ENCODE assay signal across 20 cellular contexts in genomic region chr14:103868242-103868897, GRCh38. TPM values are rescaled to one million over a fixed set of nuclear protein-coding genes. Genes with fewer than 3 reads are reported as not detected.
DNase-seq lines count a peak whose midpoint lies in the region; ATAC-seq and TF ChIP-seq lines count a peak whose summit lies in the region.
"Had no signal": no experiment of that assay in that cellular context is flagged by ENCODE, and none has a peak within 500 bp of the region (broad histone marks: within the 10 kb centered on the region; RNA-seq: fewer than 3 reads in every experiment).

No MANE protein-coding gene starts in this region.

- no peaks in the 10 kb centered on the region for H3K36me3 ChIP-seq in SK-N-SH (replicated peaks in 1 of 2; ENCODE audit: control insufficient read depth in 1 of 2, insufficient read depth in 2 of 2, low read length in 1 of 2)
- no peaks in the 10 kb centered on the region for H3K36me3 ChIP-seq in suprapubic skin
- H3K36me3 ChIP-seq: left lung, transverse colon had no signal

- DNase-seq in SK-N-SH (peak; percentile 27), iPS-NIHi11 (ENCODE audit: low spot score) (peak; percentile 8), substantia nigra (lab: John Stamatoyannopoulos, UW) (no peak), suprapubic skin (ENCODE audit: low spot score in 2 of 2) (no peak), midbrain (lab: John Stamatoyannopoulos, UW) (no peak), SKM-1 treated with dmso at 0.1 percent for 144 hours (lab: John Stamatoyannopoulos, UW; ENCODE audit: unreplicated experiment) (no peak)
- DNase-seq: ACHN; CD8-positive, alpha-beta memory T cell; Karpas-422; naive thymus-derived CD4-positive, alpha-beta T cell; NCI-H1417 treated with DMSO at 0.1 percent for 48 hours; SIG-M5; stimulated activated CD4-positive, alpha-beta T cell treated with anti-CD3 and anti-CD28 coated beads, Interleukin-12 subunit alpha, Interleukin-12 subunit beta, amount 100 ng/mL, for 4 hours had no signal

- H3K27me3 ChIP-seq in SK-N-SH (ENCODE audit: insufficient read depth) (no peaks in the 10 kb centered on the region), suprapubic skin (no peaks in the 10 kb centered on the region)
- H3K27me3 ChIP-seq: transverse colon had no signal

- peak overlapping the region; percentile 56 for H3K27ac Mint-ChIP-seq in activated T-helper 17 cell treated with anti-CD3 and anti-CD28 coated beads, Interleukin-2, amount 50 U/mL, for 72 hours
- H3K27ac Mint-ChIP-seq: stimulated activated effector memory CD8-positive, alpha-beta T cell treated with anti-CD3 and anti-CD28 coated beads, Interleukin-12 subunit alpha, Interleukin-12 subunit beta, amount 100 ng/mL, for 72 hours; T-helper 2 cell treated with Interferon-gamma antibody and Interleukin-4, amounts not matched to agents 5 μg/mL and 100 μg/mL, for 36 hours had no signal

- H3K27ac ChIP-seq in SK-N-SH (ENCODE audit: low read depth in 2 of 2, low read length in 1 of 2) (no peak overlapping the region), substantia nigra (ENCODE audit: low read depth, low read length, poor library complexity, severe bottlenecking) (peak overlapping the region; percentile 43), suprapubic skin (no peak overlapping the region)
- H3K27ac ChIP-seq: transverse colon had no signal

- H3K36me3 Mint-ChIP-seq in activated T-helper 17 cell treated with anti-CD3 and anti-CD28 coated beads, Interleukin-2, amount 50 U/mL, for 72 hours (ENCODE audit: low read depth) = no peaks in the 10 kb centered on the region
- H3K36me3 Mint-ChIP-seq: naive thymus-derived CD4-positive, alpha-beta T cell; stimulated activated effector memory CD8-positive, alpha-beta T cell treated with anti-CD3 and anti-CD28 coated beads, Interleukin-12 subunit alpha, Interleukin-12 subunit beta, amount 100 ng/mL, for 72 hours had no signal

- POLR2A ChIA-PET in SK-N-SH (lab: Yijun Ruan, JAX) = no interaction called here

- no peaks in the 10 kb centered on the region for H3K27me3 Mint-ChIP-seq in activated T-helper 17 cell treated with anti-CD3 and anti-CD28 coated beads, Interleukin-2, amount 50 U/mL, for 72 hours

- H3K4me3 ChIP-seq in SK-N-SH (ENCODE audit: low read depth in 2 of 2, low read length in 1 of 2) (no peak overlapping the region), suprapubic skin (no peak overlapping the region)
- H3K4me3 ChIP-seq: left lung, transverse colon had no signal

- H3K9me2 ChIP-seq in SK-N-SH = no peaks in the 10 kb centered on the region

- CTCF ChIA-PET in SK-N-SH (lab: Yijun Ruan, JAX) = interaction anchor here (2.9 kb wide), 1 partner anchor 42 kb away, joined by 10 read pairs; no protein-coding TSS in a partner anchor

- H3K4me3 Mint-ChIP-seq in activated T-helper 17 cell treated with anti-CD3 and anti-CD28 coated beads, Interleukin-2, amount 50 U/mL, for 72 hours = no peak overlapping the region
- H3K4me3 Mint-ChIP-seq: CD8-positive, alpha-beta memory T cell; naive thymus-derived CD4-positive, alpha-beta T cell; stimulated activated effector memory CD8-positive, alpha-beta T cell treated with anti-CD3 and anti-CD28 coated beads, Interleukin-12 subunit alpha, Interleukin-12 subunit beta, amount 100 ng/mL, for 72 hours; T-helper 2 cell treated with Interferon-gamma antibody and Interleukin-4, amounts not matched to agents 5 μg/mL and 100 μg/mL, for 36 hours had no signal

- WGBS in SK-N-SH (ENCODE audit: low lambda C conversion rate) = 93% methylated on average over 9 of the region's 10 CpGs
- WGBS in suprapubic skin = 65% methylated on average over 8 of the region's 10 CpGs

- ATAC-seq in SK-N-SH treated with all-trans-retinoic acid at 6 μM for 48 hours = no peak
- ATAC-seq in activated T-helper 17 cell treated with anti-CD3 and anti-CD28 coated beads, Interleukin-2, amount 50 U/mL, for 72 hours (replicated peaks) = no peak
- ATAC-seq: activated CD4-positive, CD25-positive, alpha-beta regulatory T cell treated with anti-CD3 and anti-CD28 coated beads, Interleukin-2, amount 50 U/mL, for 24 hours; naive thymus-derived CD4-positive, alpha-beta T cell; stimulated activated effector memory CD8-positive, alpha-beta T cell treated with anti-CD3 and anti-CD28 coated beads, Interleukin-12 subunit alpha, Interleukin-12 subunit beta, amount 100 ng/mL, for 72 hours had no signal

- no peaks in the 10 kb centered on the region for H3K79me2 ChIP-seq in SK-N-SH (ENCODE audit: insufficient read depth)

- H3K4me2 ChIP-seq in SK-N-SH = no peak overlapping the region

- H3K9me3 ChIP-seq in SK-N-SH = no peaks in the 10 kb centered on the region
- H3K9me3 ChIP-seq in suprapubic skin = no peaks in the 10 kb centered on the region
- H3K9me3 ChIP-seq: left lung, transverse colon had no signal

- H3K4me1 ChIP-seq in SK-N-SH (ENCODE audit: control insufficient read depth in 1 of 2, insufficient read depth in 2 of 2, low read depth in 1 of 2, low read length in 1 of 2) (peaks cover 0 to 14% of the 10 kb centered on the region in 2 experiments; a peak in 1 of 4 replicates), suprapubic skin (peaks cover 47% of the 10 kb centered on the region)

- TF ChIP-seq EP300 in SK-N-SH (IDR thresholded peaks at IDR 0.05; ENCODE audit: borderline replicate concordance in 1 of 2, low read depth in 1 of 2, low read length in 1 of 2) = no peak
- no peak for TF ChIP-seq EP300 in suprapubic skin (IDR thresholded peaks at IDR 0.05)

- TF ChIP-seq CTCF in SK-N-SH (IDR thresholded peaks at IDR 0.05) (no peak), suprapubic skin (IDR thresholded peaks at IDR 0.05) (no peak)

- no peaks in the 10 kb centered on the region for H3F3A ChIP-seq in SK-N-SH (replicated peaks; ENCODE audit: insufficient read depth)

- no peaks in the 10 kb centered on the region for H3K9me3 Mint-ChIP-seq in activated T-helper 17 cell treated with anti-CD3 and anti-CD28 coated beads, Interleukin-2, amount 50 U/mL, for 72 hours
- H3K9me3 Mint-ChIP-seq: CD8-positive, alpha-beta memory T cell; naive thymus-derived CD4-positive, alpha-beta T cell; stimulated activated effector memory CD8-positive, alpha-beta T cell treated with anti-CD3 and anti-CD28 coated beads, Interleukin-12 subunit alpha, Interleukin-12 subunit beta, amount 100 ng/mL, for 72 hours; T-helper 2 cell treated with Interferon-gamma antibody and Interleukin-4, amounts not matched to agents 5 μg/mL and 100 μg/mL, for 36 hours had no signal

- no peak overlapping the region for H2AFZ ChIP-seq in SK-N-SH (ENCODE audit: low read depth)

- no peak for TF ChIP-seq RAD21 in SK-N-SH (IDR thresholded peaks at IDR 0.05; ENCODE audit: low read length)

- no peak for TF ChIP-seq POLR2A in suprapubic skin (IDR thresholded peaks at IDR 0.05)

- H3K9ac ChIP-seq in SK-N-SH = no peak overlapping the region

- no peaks in the 10 kb centered on the region for H3K4me1 Mint-ChIP-seq in activated T-helper 17 cell treated with anti-CD3 and anti-CD28 coated beads, Interleukin-2, amount 50 U/mL, for 72 hours

- H4K20me1 ChIP-seq in SK-N-SH (ENCODE audit: insufficient read depth) = no peaks in the 10 kb centered on the region

TF ChIP-seq in SK-N-SH, 30 proteins besides CTCF, POLR2A, EP300 and RAD21 (continues in another document):
- TF ChIP-seq TAF1 (IDR thresholded peaks at IDR 0.05; ENCODE audit: borderline replicate concordance, low read depth, low read length) (no peak), SIN3A (IDR thresholded peaks at IDR 0.05; ENCODE audit: borderline replicate concordance, low read depth, low read length) (no peak), SMC3 (IDR thresholded peaks at IDR 0.05; ENCODE audit: low read depth, low read length) (no peak), TEAD4 (IDR thresholded peaks at IDR 0.05; ENCODE audit: borderline replicate concordance, insufficient read depth) (no peak)

TF ChIP-seq in SK-N-SH treated with all-trans-retinoic acid at 6 μM for 48 hours, 23 proteins besides CTCF, POLR2A, EP300 and RAD21 (continues in another document):
- TF ChIP-seq ZC3H10 (CRISPR knock-in tag; IDR thresholded peaks at IDR 0.05) = no peak
- no peak for TF ChIP-seq BACH2 (CRISPR knock-in tag; IDR thresholded peaks at IDR 0.05; ENCODE audit: borderline replicate concordance)
- TF ChIP-seq ISL1 (CRISPR knock-in tag; IDR thresholded peaks at IDR 0.05) = no peak
- TF ChIP-seq ZFP30 (CRISPR knock-in tag; IDR thresholded peaks at IDR 0.05) = no peak
- no peak for TF ChIP-seq TOX (CRISPR knock-in tag; IDR thresholded peaks at IDR 0.05; ENCODE audit: borderline replicate concordance)
- no peak for TF ChIP-seq ZNF8 (CRISPR knock-in tag; IDR thresholded peaks at IDR 0.05)
- TF ChIP-seq GLIS3 (CRISPR knock-in tag; IDR thresholded peaks at IDR 0.05) = no peak

RNA-seq across cellular contexts. Expression of gene PPP1R13B, which starts 21.0 kb away (rescaled TPM):
- polyA plus RNA-seq in SK-N-SH (2012; rRNA removed) = 5.1 and 5.7 TPM in 2 replicates
- 2.6 and 3.9 TPM in 2 replicates for polyA plus RNA-seq in SK-N-SH (2012; cell fraction: cytosol; rRNA removed)
- 31.2 and 31.8 TPM in 2 replicates for polyA plus RNA-seq in SK-N-SH (2012; cell fraction: nucleus; rRNA removed)
- total RNA-seq in activated T-helper 17 cell treated with anti-CD3 and anti-CD28 coated beads, Interleukin-2, amount 50 U/mL, for 72 hours = 10 to 100 TPM; 10.0 to 10.4 TPM
- total RNA-seq in suprapubic skin = 10 to 100 TPM; 21.7 to 51.6 (median 36.4) TPM

RNA-seq across cellular contexts. Expression of gene TDRD9, which starts 59.9 kb away (rescaled TPM):
- polyA plus RNA-seq in SK-N-SH (2012; rRNA removed) = not detected in 2 replicates
- not detected in 2 replicates for polyA plus RNA-seq in SK-N-SH (2012; cell fraction: cytosol; rRNA removed)
- not detected in 2 replicates for polyA plus RNA-seq in SK-N-SH (2012; cell fraction: nucleus; rRNA removed)
- total RNA-seq in activated T-helper 17 cell treated with anti-CD3 and anti-CD28 coated beads, Interleukin-2, amount 50 U/mL, for 72 hours = under 1 TPM in 1 of 2 donors, not detected in 1; 0.95 TPM
- total RNA-seq in suprapubic skin = 1 to 10 TPM in 2 of 4 donors, not detected in 2; 1.0 to 1.7 TPM

Comparison
In these comparisons a context has a peak if more than half of its experiments do, and no peak if none do; other contexts are left out.
1. DNase-seq: peak in SK-N-SH (single experiment) and iPS-NIHi11 (single experiment); none in substantia nigra (0 of 49), suprapubic skin (0 of 2), midbrain (single experiment) and SKM-1 treated with dmso at 0.1 percent for 144 hours (single experiment).